In the genomic region with DNA sequence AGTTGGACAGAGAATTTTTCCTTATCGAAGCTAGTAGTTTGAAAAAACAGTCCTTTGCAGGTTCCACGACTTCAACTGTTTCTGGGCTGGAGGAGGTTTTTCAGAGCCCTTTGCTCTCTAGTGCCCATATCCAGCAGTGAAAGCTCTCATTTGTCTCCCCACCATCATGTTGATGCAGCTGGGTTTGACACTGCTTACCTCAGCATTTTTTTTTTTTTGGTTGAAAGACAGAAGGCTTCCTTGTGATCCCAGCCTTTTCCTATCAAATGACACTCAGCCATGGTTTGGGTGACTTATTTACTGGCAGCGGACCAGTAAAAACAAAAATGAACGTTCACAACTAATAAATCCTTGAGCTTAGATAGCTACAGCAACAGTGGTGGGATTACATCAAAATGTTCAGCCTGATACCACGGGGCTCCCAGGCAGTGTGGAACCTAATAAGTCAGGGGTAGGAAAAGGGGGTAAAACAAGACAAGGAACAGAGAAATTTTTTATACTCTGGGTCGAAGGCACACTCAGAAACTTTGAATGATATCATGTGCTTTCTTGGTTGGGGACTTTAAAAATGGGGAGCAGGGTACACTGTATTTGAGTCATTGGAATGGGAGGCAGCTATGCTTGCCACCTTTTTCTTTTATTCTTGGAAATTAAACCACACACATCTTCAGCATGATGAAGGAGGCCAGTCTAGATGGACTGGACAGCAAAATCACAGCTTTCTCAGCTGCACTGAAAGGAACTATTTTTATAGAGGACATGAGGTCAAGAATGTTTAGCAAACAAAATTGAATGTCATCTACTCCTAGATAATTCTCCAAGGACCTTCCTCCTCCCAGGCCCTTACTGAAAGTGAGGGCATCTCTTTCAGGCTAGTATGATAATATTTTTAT, we compare ENCODE assay signal across 1 cellular context.
TF ChIP-seq lines count a peak whose summit lies in the region.

No MANE protein-coding gene starts in this region.

TF ChIP-seq in HEK293, 187 proteins besides CTCF, POLR2A, EP300 and RAD21 (continued from another document):
- TF ChIP-seq, protein P1, sequence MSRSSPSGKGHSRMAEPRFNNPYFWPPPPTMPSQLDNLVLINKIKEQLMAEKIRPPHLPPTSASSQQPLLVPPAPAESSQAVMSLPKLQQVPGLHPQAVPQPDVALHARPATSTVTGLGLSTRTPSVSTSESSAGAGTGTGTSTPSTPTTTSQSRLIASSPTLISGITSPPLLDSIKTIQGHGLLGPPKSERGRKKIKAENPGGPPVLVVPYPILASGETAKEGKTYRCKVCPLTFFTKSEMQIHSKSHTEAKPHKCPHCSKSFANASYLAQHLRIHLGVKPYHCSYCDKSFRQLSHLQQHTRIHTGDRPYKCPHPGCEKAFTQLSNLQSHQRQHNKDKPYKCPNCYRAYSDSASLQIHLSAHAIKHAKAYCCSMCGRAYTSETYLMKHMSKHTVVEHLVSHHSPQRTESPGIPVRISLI (tag by site-specific recombination; IDR thresholded peaks at IDR 0.05), result 0 out of 2 replicates have a peak, but pooled peaks have one; percentile 58
- TF ChIP-seq, protein P2, sequence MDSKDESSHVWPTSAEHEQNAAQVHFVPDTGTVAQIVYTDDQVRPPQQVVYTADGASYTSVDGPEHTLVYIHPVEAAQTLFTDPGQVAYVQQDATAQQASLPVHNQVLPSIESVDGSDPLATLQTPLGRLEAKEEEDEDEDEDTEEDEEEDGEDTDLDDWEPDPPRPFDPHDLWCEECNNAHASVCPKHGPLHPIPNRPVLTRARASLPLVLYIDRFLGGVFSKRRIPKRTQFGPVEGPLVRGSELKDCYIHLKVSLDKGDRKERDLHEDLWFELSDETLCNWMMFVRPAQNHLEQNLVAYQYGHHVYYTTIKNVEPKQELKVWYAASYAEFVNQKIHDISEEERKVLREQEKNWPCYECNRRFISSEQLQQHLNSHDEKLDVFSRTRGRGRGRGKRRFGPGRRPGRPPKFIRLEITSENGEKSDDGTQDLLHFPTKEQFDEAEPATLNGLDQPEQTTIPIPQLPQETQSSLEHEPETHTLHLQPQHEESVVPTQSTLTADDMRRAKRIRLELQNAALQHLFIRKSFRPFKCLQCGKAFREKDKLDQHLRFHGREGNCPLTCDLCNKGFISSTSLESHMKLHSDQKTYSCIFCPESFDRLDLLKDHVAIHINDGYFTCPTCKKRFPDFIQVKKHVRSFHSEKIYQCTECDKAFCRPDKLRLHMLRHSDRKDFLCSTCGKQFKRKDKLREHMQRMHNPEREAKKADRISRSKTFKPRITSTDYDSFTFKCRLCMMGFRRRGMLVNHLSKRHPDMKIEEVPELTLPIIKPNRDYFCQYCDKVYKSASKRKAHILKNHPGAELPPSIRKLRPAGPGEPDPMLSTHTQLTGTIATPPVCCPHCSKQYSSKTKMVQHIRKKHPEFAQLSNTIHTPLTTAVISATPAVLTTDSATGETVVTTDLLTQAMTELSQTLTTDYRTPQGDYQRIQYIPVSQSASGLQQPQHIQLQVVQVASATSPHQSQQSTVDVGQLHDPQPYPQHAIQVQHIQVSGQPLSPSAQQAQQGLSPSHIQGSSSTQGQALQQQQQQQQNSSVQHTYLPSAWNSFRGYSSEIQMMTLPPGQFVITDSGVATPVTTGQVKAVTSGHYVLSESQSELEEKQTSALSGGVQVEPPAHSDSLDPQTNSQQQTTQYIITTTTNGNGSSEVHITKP (tag by site-specific recombination; IDR thresholded peaks at IDR 0.05), result peak; percentile 94
- no peak for TF ChIP-seq ZNF202 (tag by site-specific recombination; IDR thresholded peaks at IDR 0.05; ENCODE audit: borderline replicate concordance)
- no peak for TF ChIP-seq ZNF529 (tag by site-specific recombination; IDR thresholded peaks at IDR 0.05; ENCODE audit: insufficient replicate concordance)
- TF ChIP-seq ZNF335 (tag by site-specific recombination; conservative IDR thresholded peaks at IDR 0.05), result peak; percentile 38
- peak; percentile 52; the same call in 1 of the 2 replicates for TF ChIP-seq ZNF629 (tag by site-specific recombination; IDR thresholded peaks at IDR 0.05)
- no peak for TF ChIP-seq ZBTB20 (tag by site-specific recombination; IDR thresholded peaks at IDR 0.05)
- TF ChIP-seq ZNF146 (tag by site-specific recombination; IDR thresholded peaks at IDR 0.05), result no peak
- no peak for TF ChIP-seq ZNF544 (tag by site-specific recombination; IDR thresholded peaks at IDR 0.05)
- TF ChIP-seq, protein P3, sequence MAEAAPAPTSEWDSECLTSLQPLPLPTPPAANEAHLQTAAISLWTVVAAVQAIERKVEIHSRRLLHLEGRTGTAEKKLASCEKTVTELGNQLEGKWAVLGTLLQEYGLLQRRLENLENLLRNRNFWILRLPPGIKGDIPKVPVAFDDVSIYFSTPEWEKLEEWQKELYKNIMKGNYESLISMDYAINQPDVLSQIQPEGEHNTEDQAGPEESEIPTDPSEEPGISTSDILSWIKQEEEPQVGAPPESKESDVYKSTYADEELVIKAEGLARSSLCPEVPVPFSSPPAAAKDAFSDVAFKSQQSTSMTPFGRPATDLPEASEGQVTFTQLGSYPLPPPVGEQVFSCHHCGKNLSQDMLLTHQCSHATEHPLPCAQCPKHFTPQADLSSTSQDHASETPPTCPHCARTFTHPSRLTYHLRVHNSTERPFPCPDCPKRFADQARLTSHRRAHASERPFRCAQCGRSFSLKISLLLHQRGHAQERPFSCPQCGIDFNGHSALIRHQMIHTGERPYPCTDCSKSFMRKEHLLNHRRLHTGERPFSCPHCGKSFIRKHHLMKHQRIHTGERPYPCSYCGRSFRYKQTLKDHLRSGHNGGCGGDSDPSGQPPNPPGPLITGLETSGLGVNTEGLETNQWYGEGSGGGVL (tag by site-specific recombination; IDR thresholded peaks at IDR 0.05), result peak; percentile 41; the same call in 1 of the 2 replicates
- TF ChIP-seq, protein P4, sequence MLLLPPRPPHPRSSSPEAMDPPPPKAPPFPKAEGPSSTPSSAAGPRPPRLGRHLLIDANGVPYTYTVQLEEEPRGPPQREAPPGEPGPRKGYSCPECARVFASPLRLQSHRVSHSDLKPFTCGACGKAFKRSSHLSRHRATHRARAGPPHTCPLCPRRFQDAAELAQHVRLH (tag by site-specific recombination; IDR thresholded peaks at IDR 0.05), result 0 out of 2 replicates have a peak, but pooled peaks have one; percentile 55
- TF ChIP-seq ZNF791 (tag by site-specific recombination; IDR thresholded peaks at IDR 0.05), result no peak
- TF ChIP-seq ZNF2 (tag by site-specific recombination; IDR thresholded peaks at IDR 0.05), result 0 out of 2 replicates have a peak, but pooled peaks have one; percentile 13
- no peak; the same call in 1 of the 2 replicates for TF ChIP-seq ZNF558 (tag by site-specific recombination; IDR thresholded peaks at IDR 0.05)
- peak; percentile 27; the same call in 1 of the 2 replicates for TF ChIP-seq OSR2 (tag by site-specific recombination; IDR thresholded peaks at IDR 0.05)
- TF ChIP-seq, protein P5, sequence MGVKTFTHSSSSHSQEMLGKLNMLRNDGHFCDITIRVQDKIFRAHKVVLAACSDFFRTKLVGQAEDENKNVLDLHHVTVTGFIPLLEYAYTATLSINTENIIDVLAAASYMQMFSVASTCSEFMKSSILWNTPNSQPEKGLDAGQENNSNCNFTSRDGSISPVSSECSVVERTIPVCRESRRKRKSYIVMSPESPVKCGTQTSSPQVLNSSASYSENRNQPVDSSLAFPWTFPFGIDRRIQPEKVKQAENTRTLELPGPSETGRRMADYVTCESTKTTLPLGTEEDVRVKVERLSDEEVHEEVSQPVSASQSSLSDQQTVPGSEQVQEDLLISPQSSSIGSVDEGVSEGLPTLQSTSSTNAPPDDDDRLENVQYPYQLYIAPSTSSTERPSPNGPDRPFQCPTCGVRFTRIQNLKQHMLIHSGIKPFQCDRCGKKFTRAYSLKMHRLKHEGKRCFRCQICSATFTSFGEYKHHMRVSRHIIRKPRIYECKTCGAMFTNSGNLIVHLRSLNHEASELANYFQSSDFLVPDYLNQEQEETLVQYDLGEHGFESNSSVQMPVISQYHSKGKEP (tag by site-specific recombination; IDR thresholded peaks at IDR 0.05), result no peak
- no peak for TF ChIP-seq ZNF560 (tag by site-specific recombination; IDR thresholded peaks at IDR 0.05; ENCODE audit: borderline replicate concordance)
- no peak for TF ChIP-seq ZNF426 (tag by site-specific recombination; IDR thresholded peaks at IDR 0.05)
- no peak for TF ChIP-seq ZNF660 (tag by site-specific recombination; IDR thresholded peaks at IDR 0.05)
- no peak for TF ChIP-seq GLI2 (tag by site-specific recombination; IDR thresholded peaks at IDR 0.05; ENCODE audit: borderline replicate concordance, low read depth)
